ENCODE assay signal across 11 cellular contexts in genomic region chr15:40746916-40747418, GRCh38. TPM values are rescaled to one million over a fixed set of nuclear protein-coding genes. Genes with fewer than 3 reads are reported as not detected.
DNase-seq lines count a peak whose midpoint lies in the region; TF ChIP-seq lines count a peak whose summit lies in the region.
"Had no signal": no experiment of that assay in that cellular context is flagged by ENCODE, and none has a peak within 500 bp of the region (broad histone marks: within the 10 kb centered on the region; RNA-seq: fewer than 3 reads in every experiment).

No MANE protein-coding gene starts in this region.

- no peaks in the 10 kb centered on the region for H3K27me3 Mint-ChIP-seq in dendritic cell treated with granulocyte-macrophage colony-stimulating factor and Interleukin-4, amounts not matched to agents 40 ng/mL and 50 ng/mL, for 4 days
- H3K27me3 Mint-ChIP-seq: activated naive CD8-positive, alpha-beta T cell; naive thymus-derived CD4-positive, alpha-beta T cell had no signal

- intact Hi-C loops in dendritic cell treated with granulocyte-macrophage colony-stimulating factor and Interleukin-4, amounts not matched to agents 40 ng/mL and 50 ng/mL, for 4 days (cut with micrococcal nuclease), result loop anchor here (1.0 to 10.0 kb wide), 3 partner anchors 35 to 268 kb away; partner anchors contain the start of gene VPS18
- intact Hi-C loops in lower leg skin (cut with DNase I; ENCODE audit: low total_unique reads), result loop anchor here (5.0 kb wide), 1 partner anchor 35 kb away; no protein-coding TSS in a partner anchor

- no peaks in the 10 kb centered on the region for H3K9me3 Mint-ChIP-seq in dendritic cell treated with granulocyte-macrophage colony-stimulating factor and Interleukin-4, amounts not matched to agents 40 ng/mL and 50 ng/mL, for 4 days
- H3K9me3 Mint-ChIP-seq: naive thymus-derived CD4-positive, alpha-beta T cell had no signal

- DNase-seq in CD1c-positive myeloid dendritic cell (ENCODE audit: extremely low spot score) (peak; percentile 53), NCI-H345 (lab: John Stamatoyannopoulos, UW) (peak; percentile 15), pons (ENCODE audit: low spot score) (no peak), lower leg skin (ENCODE audit: low spot score in 2 of 2) (no peak), cerebellar cortex (ENCODE audit: low spot score) (no peak), foreskin melanocyte (no peak)
- DNase-seq: naive thymus-derived CD4-positive, alpha-beta T cell; NCI-H748 treated with DMSO at 0.1 percent for 48 hours had no signal

- peak overlapping the region; percentile 31; the same call in 1 of the 2 replicates for H3K27ac ChIP-seq in 22Rv1

- TF ChIP-seq CTCF in 22Rv1 (IDR thresholded peaks at IDR 0.05) (no peak), lower leg skin (IDR thresholded peaks at IDR 0.05) (no peak)

- H3K27ac Mint-ChIP-seq in dendritic cell treated with granulocyte-macrophage colony-stimulating factor and Interleukin-4, amounts not matched to agents 40 ng/mL and 50 ng/mL, for 4 days, result peak overlapping the region; percentile 28

- WGBS in lower leg skin, 2 donors, result 68 to 75% methylated on average over 3 of the region's 3 CpGs

- TF ChIP-seq POLR2A in lower leg skin (IDR thresholded peaks at IDR 0.05), result no peak

- peaks cover 85% of the 10 kb centered on the region for H3K36me3 Mint-ChIP-seq in dendritic cell treated with granulocyte-macrophage colony-stimulating factor and Interleukin-4, amounts not matched to agents 40 ng/mL and 50 ng/mL, for 4 days (ENCODE audit: low read depth)
- H3K36me3 Mint-ChIP-seq: activated naive CD8-positive, alpha-beta T cell had no signal

- no peak overlapping the region for H3K4me3 Mint-ChIP-seq in dendritic cell treated with granulocyte-macrophage colony-stimulating factor and Interleukin-4, amounts not matched to agents 40 ng/mL and 50 ng/mL, for 4 days
- H3K4me3 Mint-ChIP-seq: activated naive CD8-positive, alpha-beta T cell; naive thymus-derived CD4-positive, alpha-beta T cell had no signal

- peaks cover 23% of the 10 kb centered on the region for H3K4me1 Mint-ChIP-seq in dendritic cell treated with granulocyte-macrophage colony-stimulating factor and Interleukin-4, amounts not matched to agents 40 ng/mL and 50 ng/mL, for 4 days (ENCODE audit: low read depth)

- H3K4me3 ChIP-seq in lower leg skin (ENCODE audit: low read depth, poor library complexity, severe bottlenecking), result no peak overlapping the region

RNA-seq across cellular contexts. Expression of gene RMDN3, which starts 8.1 kb away (rescaled TPM):
- 10 to 100 TPM; 19.1 to 40.2 (median 32.3) TPM for total RNA-seq in lower leg skin

RNA-seq across cellular contexts. Expression of gene GCHFR, which starts 16.9 kb away (rescaled TPM):
- total RNA-seq in lower leg skin, result 10 to 100 TPM; 59.8 to 97.7 (median 88.6) TPM

RNA-seq across cellular contexts. Expression of gene C15orf62, which starts 22.8 kb away (rescaled TPM):
- 10 to 100 TPM; 31.2 to 58.4 (median 40.2) TPM for total RNA-seq in lower leg skin

RNA-seq across cellular contexts. Expression of gene RAD51, which starts 52.0 kb away (rescaled TPM):
- total RNA-seq in lower leg skin, result 1 to 10 TPM in 1 of 4 donors, under 1 TPM in 3; 0.46 to 1.4 (median 0.68) TPM

RNA-seq across cellular contexts. Expression of gene ZFYVE19, which starts 59.9 kb away (rescaled TPM):
- total RNA-seq in lower leg skin, result 10 to 100 TPM; 30.9 to 65.7 (median 35.4) TPM

Comparison
In these comparisons a context has a peak if more than half of its experiments do, and no peak if none do; other contexts are left out.
1. DNase-seq: peak in CD1c-positive myeloid dendritic cell (single experiment) and NCI-H345 (single experiment); none in pons (single experiment), lower leg skin (0 of 2), cerebellar cortex (single experiment) and foreskin melanocyte (single experiment).